Comparison of ENCODE assay signal across 10 cellular contexts in the genomic region with DNA sequence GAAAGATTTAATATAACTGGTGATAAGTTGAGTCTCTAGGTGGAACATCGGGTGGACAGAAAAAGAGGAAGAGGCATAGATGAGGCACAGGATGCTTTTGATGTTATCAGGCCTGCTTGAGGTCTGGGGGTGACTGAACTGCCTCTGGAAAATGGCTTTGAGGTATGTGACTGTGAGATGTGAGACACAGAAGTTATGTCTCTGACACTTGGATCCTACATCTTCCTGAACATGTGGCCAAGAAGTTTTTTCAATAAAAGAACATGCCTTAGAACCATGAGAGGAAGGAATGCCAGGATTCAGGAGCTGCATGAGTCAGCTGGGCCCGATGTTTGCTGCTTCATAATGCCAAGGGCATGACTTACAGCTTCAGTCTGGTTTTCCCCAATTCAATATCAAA. TPM values are rescaled to one million over a fixed set of nuclear protein-coding genes. Genes with fewer than 3 reads are reported as not detected.
DNase-seq lines count a peak whose midpoint lies in the region; ATAC-seq and TF ChIP-seq lines count a peak whose summit lies in the region.
"Had no signal": no experiment of that assay in that cellular context is flagged by ENCODE, and none has a peak within 500 bp of the region (broad histone marks: within the 10 kb centered on the region; RNA-seq: fewer than 3 reads in every experiment).

No MANE protein-coding gene starts in this region.

- H3K9me3 Mint-ChIP-seq in memory B cell, result no peaks in the 10 kb centered on the region

- no peak overlapping the region for H3K4me3 Mint-ChIP-seq in memory B cell

- peaks cover 25% of the 10 kb centered on the region for H3K4me1 Mint-ChIP-seq in memory B cell

- H3K9me3 ChIP-seq in adipocyte (ENCODE audit: control insufficient read depth, low read length) (no peaks in the 10 kb centered on the region), mucosa of descending colon (no peaks in the 10 kb centered on the region)

- peaks cover 22% of the 10 kb centered on the region for H3K4me1 ChIP-seq in adipocyte (ENCODE audit: control insufficient read depth, insufficient read depth, low read length)
- no peaks in the 10 kb centered on the region for H3K4me1 ChIP-seq in mucosa of descending colon (ENCODE audit: low read depth)

- H3K9ac ChIP-seq in adipocyte (ENCODE audit: low read length), result no peak overlapping the region

- peaks cover 2% of the 10 kb centered on the region for H3K36me3 Mint-ChIP-seq in memory B cell

- no peaks in the 10 kb centered on the region for H3K27me3 Mint-ChIP-seq in memory B cell

- DNase-seq in ELR (ENCODE audit: low read depth) (peak; percentile 92), MV-4-11 (lab: John Stamatoyannopoulos, UW) (peak; percentile 53), adipocyte (ENCODE audit: low read depth) (peak; percentile 73), memory B cell (ENCODE audit: low spot score in 2 of 2) (no peak), NCI-H1092 (lab: John Stamatoyannopoulos, UW) (no peak), mucosa of descending colon (no peak), GOT3 (lab: John Stamatoyannopoulos, UW) (no peak)
- DNase-seq: left ventricle myocardium superior had no signal

- H3K27ac Mint-ChIP-seq in memory B cell, result no peak overlapping the region

- H3K27me3 ChIP-seq in adipocyte (replicated peaks; ENCODE audit: control insufficient read depth, insufficient read depth, low read length), result no peaks in the 10 kb centered on the region

- intact Hi-C loops in mucosa of descending colon (cut with DNase I, micrococcal nuclease), result no loop called here

- H3K36me3 ChIP-seq in adipocyte (ENCODE audit: control insufficient read depth, insufficient read depth, low read length, severe bottlenecking) (no peaks in the 10 kb centered on the region), mucosa of descending colon (ENCODE audit: low read depth) (no peaks in the 10 kb centered on the region)

- peak; percentile 27 for ATAC-seq in memory B cell (ENCODE audit: low read depth)
- ATAC-seq in mucosa of descending colon, result no peak
- no peak for ATAC-seq in GM18858 (IDR thresholded peaks at IDR 0.05; ENCODE audit: unreplicated experiment)
- ATAC-seq: left ventricle myocardium superior had no signal

- no peak for TF ChIP-seq CTCF in mucosa of descending colon (IDR thresholded peaks at IDR 0.05)

- H3K4me3 ChIP-seq in adipocyte (ENCODE audit: low read length), result no peak overlapping the region
- no peak overlapping the region for H3K4me3 ChIP-seq in mucosa of descending colon

RNA-seq across cellular contexts. Expression of a gene that starts 11.5 kb away (rescaled TPM):
- total RNA-seq in mucosa of descending colon, result 1 to 10 TPM in 1 of 3 donors, under 1 TPM in 2; 0.38 to 1.0 (median 0.61) TPM
- total RNA-seq: dermis microvascular lymphatic vessel endothelial cell had no signal

Comparison
In these comparisons a context has a peak if more than half of its experiments do, and no peak if none do; other contexts are left out.
1. DNase-seq: peak in ELR (single experiment), MV-4-11 (single experiment) and adipocyte (single experiment); none in memory B cell (0 of 2), NCI-H1092 (single experiment), mucosa of descending colon (0 of 3) and GOT3 (single experiment).